20 cellular contexts compared by ENCODE assay signal in genomic region chr17:59693582-59693981, GRCh38. TPM values are rescaled to one million over a fixed set of nuclear protein-coding genes. Genes with fewer than 3 reads are reported as not detected.
A peak's percentile ranks its signal among the peaks of the same experiment; 100 is the strongest.
DNase-seq lines count a peak whose midpoint lies in the region; ATAC-seq and TF ChIP-seq lines count a peak whose summit lies in the region.
"Had no signal": no experiment of that assay in that cellular context is flagged by ENCODE, and none has a peak within 500 bp of the region (broad histone marks: within the 10 kb centered on the region; RNA-seq: fewer than 3 reads in every experiment).

No MANE protein-coding gene starts in this region.

- H3K4me1 Mint-ChIP-seq in activated CD4-positive, alpha-beta T cell treated with anti-CD3 and anti-CD28 coated beads for 36 hours, result peaks cover 20% of the 10 kb centered on the region
- peaks cover 16% of the 10 kb centered on the region for H3K4me1 Mint-ChIP-seq in activated CD4-positive, alpha-beta T cell treated with anti-CD3 and anti-CD28 coated beads, Interleukin-2, amount 10 ng/mL, durations not matched to agents 7 days and 5 days
- H3K4me1 Mint-ChIP-seq in glutamatergic neuron (ENCODE audit: low read depth, unreplicated experiment), result peaks cover 9% of the 10 kb centered on the region

- peaks cover 64% of the 10 kb centered on the region for H3K36me3 ChIP-seq in Panc1 (ENCODE audit: control insufficient read depth, insufficient read depth, low read length)

- no TSS peak for BruUV-seq in Panc1 (replicated peaks; lab: Mats Ljungman, UMichigan)

- H3K4me3 Mint-ChIP-seq in activated CD4-positive, alpha-beta T cell treated with anti-CD3 and anti-CD28 coated beads for 36 hours, result no peak overlapping the region
- no peak overlapping the region for H3K4me3 Mint-ChIP-seq in activated CD4-positive, alpha-beta T cell treated with anti-CD3 and anti-CD28 coated beads, Interleukin-2, amount 10 ng/mL, durations not matched to agents 7 days and 5 days
- H3K4me3 Mint-ChIP-seq in glutamatergic neuron (ENCODE audit: unreplicated experiment), result no peak overlapping the region
- H3K4me3 Mint-ChIP-seq: HFFc6 had no signal

- TF ChIP-seq CTCF in 22Rv1 (IDR thresholded peaks at IDR 0.05), result no peak
- no peak for TF ChIP-seq CTCF in Panc1 (IDR thresholded peaks at IDR 0.05)
- TF ChIP-seq CTCF in glutamatergic neuron (IDR thresholded peaks at IDR 0.05; ENCODE audit: partially characterized antibody, unreplicated experiment), result no peak

- intact Hi-C loops in activated CD4-positive, alpha-beta T cell treated with anti-CD3 and anti-CD28 coated beads for 36 hours (cut with DNase I, micrococcal nuclease), result no loop called here
- intact Hi-C loops in Panc1 (cut with micrococcal nuclease; ENCODE audit: unreplicated experiment), result no loop called here

- no peak for ATAC-seq in activated CD4-positive, alpha-beta T cell treated with anti-CD3 and anti-CD28 coated beads for 36 hours
- ATAC-seq in Panc1 (peak; percentile 29), GM19351 (IDR thresholded peaks at IDR 0.05; ENCODE audit: unreplicated experiment) (no peak), HG03571 (IDR thresholded peaks at IDR 0.05; ENCODE audit: unreplicated experiment) (no peak)

- peak overlapping the region; percentile 1 for H3K27ac Mint-ChIP-seq in activated CD4-positive, alpha-beta T cell treated with anti-CD3 and anti-CD28 coated beads for 36 hours
- no peak overlapping the region for H3K27ac Mint-ChIP-seq in activated CD4-positive, alpha-beta T cell treated with anti-CD3 and anti-CD28 coated beads, Interleukin-2, amount 10 ng/mL, durations not matched to agents 7 days and 5 days
- H3K27ac Mint-ChIP-seq in glutamatergic neuron (ENCODE audit: unreplicated experiment), result peak overlapping the region; percentile 73
- H3K27ac Mint-ChIP-seq: HFFc6 had no signal

- peak overlapping the region; percentile 7; the same call in 1 of the 2 replicates for H3K27ac ChIP-seq in 22Rv1
- H3K27ac ChIP-seq in Panc1 (ENCODE audit: low read length), result peak overlapping the region; percentile 63
- H3K27ac ChIP-seq: A549, C4-2B had no signal

- H3K36me3 Mint-ChIP-seq in activated CD4-positive, alpha-beta T cell treated with anti-CD3 and anti-CD28 coated beads for 36 hours (ENCODE audit: low read depth), result peaks cover 58% of the 10 kb centered on the region
- H3K36me3 Mint-ChIP-seq in activated CD4-positive, alpha-beta T cell treated with anti-CD3 and anti-CD28 coated beads, Interleukin-2, amount 10 ng/mL, durations not matched to agents 7 days and 5 days (ENCODE audit: low read depth), result peaks cover 68% of the 10 kb centered on the region
- no peaks in the 10 kb centered on the region for H3K36me3 Mint-ChIP-seq in glutamatergic neuron (ENCODE audit: unreplicated experiment)

- in situ Hi-C loops in Panc1 (cut with HindIII; ENCODE audit: low pct_unique_long_range_greater_than_20kb, low sequenced_read_pairs), result no loop called here

- POLR2A ChIA-PET in activated CD4-positive, alpha-beta T cell treated with anti-CD3 and anti-CD28 coated beads for 36 hours (lab: Charles Lee), result no interaction called here
- POLR2A ChIA-PET in activated CD4-positive, alpha-beta T cell treated with anti-CD3 and anti-CD28 coated beads, Interleukin-2, amount 10 ng/mL, durations not matched to agents 7 days and 5 days (lab: Charles Lee), result no interaction called here
- POLR2A ChIA-PET in Panc1 (lab: Charles Lee), result no interaction called here

- H3K9me3 Mint-ChIP-seq in activated CD4-positive, alpha-beta T cell treated with anti-CD3 and anti-CD28 coated beads for 36 hours (ENCODE audit: low read depth), result no peaks in the 10 kb centered on the region
- no peaks in the 10 kb centered on the region for H3K9me3 Mint-ChIP-seq in activated CD4-positive, alpha-beta T cell treated with anti-CD3 and anti-CD28 coated beads, Interleukin-2, amount 10 ng/mL, durations not matched to agents 7 days and 5 days
- no peaks in the 10 kb centered on the region for H3K9me3 Mint-ChIP-seq in glutamatergic neuron (ENCODE audit: unreplicated experiment)
- H3K9me3 Mint-ChIP-seq: HFFc6 had no signal

- H3K4me1 ChIP-seq in Panc1 (ENCODE audit: control insufficient read depth, insufficient read depth, low read length), result peaks cover 31% of the 10 kb centered on the region

- H3K4me3 ChIP-seq in Panc1 (ENCODE audit: low read depth in 2 of 2, low read length in 2 of 2), result no peak overlapping the region
- H3K4me3 ChIP-seq: A549, MG63 had no signal

- H3K27me3 ChIP-seq in Panc1 (ENCODE audit: control insufficient read depth, insufficient read depth, low read length), result no peaks in the 10 kb centered on the region
- H3K27me3 ChIP-seq: MG63 had no signal

- DNase-seq in activated CD4-positive, alpha-beta T cell treated with anti-CD3 and anti-CD28 coated beads for 36 hours, result no peak
- no peak for DNase-seq in activated CD4-positive, alpha-beta T cell treated with anti-CD3 and anti-CD28 coated beads, Interleukin-2, amount 10 ng/mL, durations not matched to agents 7 days and 5 days
- DNase-seq in Panc1 (ENCODE audit: low read depth, low spot score) (no peak), glutamatergic neuron (no peak), hippocampal formation (lab: John Stamatoyannopoulos, UW) (no peak)
- DNase-seq: DMS 273 treated with DMSO at 0.1 percent for 48 hours, GF-D8, HFFc6, Karpas-422, MG63, NCI-H1092, NCI-H146, NCI-H2081 treated with DMSO at 0.1 percent for 48 hours, NCI-H510A, NCI-H774 had no signal

- H3K9me3 ChIP-seq in Panc1 (ENCODE audit: control insufficient read depth, insufficient read depth, low read depth, low read length), result no peaks in the 10 kb centered on the region
- H3K9me3 ChIP-seq: A549, MG63 had no signal

- no peaks in the 10 kb centered on the region for H3K27me3 Mint-ChIP-seq in activated CD4-positive, alpha-beta T cell treated with anti-CD3 and anti-CD28 coated beads for 36 hours
- H3K27me3 Mint-ChIP-seq in activated CD4-positive, alpha-beta T cell treated with anti-CD3 and anti-CD28 coated beads, Interleukin-2, amount 10 ng/mL, durations not matched to agents 7 days and 5 days, result no peaks in the 10 kb centered on the region
- H3K27me3 Mint-ChIP-seq in glutamatergic neuron (ENCODE audit: unreplicated experiment), result peaks cover 3% of the 10 kb centered on the region

- CTCF ChIA-PET in activated CD4-positive, alpha-beta T cell treated with anti-CD3 and anti-CD28 coated beads for 36 hours (lab: Charles Lee), result no interaction called here
- CTCF ChIA-PET in activated CD4-positive, alpha-beta T cell treated with anti-CD3 and anti-CD28 coated beads, Interleukin-2, amount 10 ng/mL, durations not matched to agents 7 days and 5 days (lab: Charles Lee), result no interaction called here
- CTCF ChIA-PET in Panc1 (lab: Charles Lee), result no interaction called here

RNA-seq across cellular contexts. Expression of gene PTRH2, which starts 13.6 kb away (rescaled TPM):
- 10 to 100 TPM; 41.7 to 54.7 TPM for total RNA-seq in activated CD4-positive, alpha-beta T cell treated with anti-CD3 and anti-CD28 coated beads for 36 hours
- 10 to 100 TPM; 20.5 to 22.9 TPM for total RNA-seq in activated CD4-positive, alpha-beta T cell treated with anti-CD3 and anti-CD28 coated beads, Interleukin-2, amount 10 ng/mL, durations not matched to agents 7 days and 5 days
- total RNA-seq in Panc1 (2021; ENCODE audit: unreplicated experiment) (40.2 TPM), glutamatergic neuron (ENCODE audit: unreplicated experiment) (18.6 TPM)
- polyA plus RNA-seq in Panc1 (2012; ENCODE audit: insufficient read length), result 36.1 TPM

RNA-seq across cellular contexts. Expression of gene VMP1, which starts 13.9 kb away (rescaled TPM):
- total RNA-seq in activated CD4-positive, alpha-beta T cell treated with anti-CD3 and anti-CD28 coated beads for 36 hours, result 100 to 1,000 TPM; 378 to 402 TPM
- 100 to 1,000 TPM; 194 to 213 TPM for total RNA-seq in activated CD4-positive, alpha-beta T cell treated with anti-CD3 and anti-CD28 coated beads, Interleukin-2, amount 10 ng/mL, durations not matched to agents 7 days and 5 days
- total RNA-seq in Panc1 (2021; ENCODE audit: unreplicated experiment) (281 TPM), glutamatergic neuron (ENCODE audit: unreplicated experiment) (64.1 TPM)
- polyA plus RNA-seq in Panc1 (2012; ENCODE audit: insufficient read length), result 139 TPM
